Comparison of ENCODE assay signal across 1 cellular context in the genomic region with DNA sequence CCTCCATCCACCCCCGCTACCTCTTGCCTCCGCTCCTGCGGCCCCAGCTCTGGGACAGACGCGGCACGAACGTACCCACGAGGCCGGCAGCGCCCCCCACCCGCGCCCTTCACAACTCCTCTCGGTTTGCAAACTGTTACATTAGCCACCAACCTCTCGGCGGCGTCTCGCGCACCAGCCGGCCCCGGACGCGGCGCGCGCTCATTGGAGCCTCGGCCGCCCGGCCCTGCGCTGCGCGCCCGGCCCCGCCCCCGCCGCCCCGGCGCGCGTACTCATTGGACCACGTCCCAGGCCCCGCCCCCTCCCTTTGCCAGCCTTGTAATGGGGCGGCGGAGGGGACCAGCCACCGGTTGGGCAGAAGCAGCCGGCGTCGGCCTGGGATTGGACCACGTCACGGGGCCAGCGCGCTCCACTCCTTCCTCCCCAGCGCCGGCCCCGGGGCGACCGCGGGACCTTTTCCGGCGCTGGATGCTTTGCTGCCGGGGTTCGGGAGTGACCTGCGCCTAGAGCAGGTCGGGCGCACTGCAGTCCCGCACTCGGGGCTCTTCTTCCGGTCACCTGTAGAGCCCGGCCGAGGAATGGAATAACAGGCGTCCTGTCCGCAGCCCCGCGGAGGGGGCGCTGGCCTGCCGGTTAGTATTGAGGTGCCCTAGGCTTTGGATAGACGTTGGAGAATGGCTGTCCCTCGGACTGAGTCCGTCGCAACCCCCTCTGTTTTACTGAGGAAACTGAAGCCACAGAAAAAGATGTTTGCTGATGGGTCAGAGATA.
TF ChIP-seq lines count a peak whose summit lies in the region.

A gene with protein sequence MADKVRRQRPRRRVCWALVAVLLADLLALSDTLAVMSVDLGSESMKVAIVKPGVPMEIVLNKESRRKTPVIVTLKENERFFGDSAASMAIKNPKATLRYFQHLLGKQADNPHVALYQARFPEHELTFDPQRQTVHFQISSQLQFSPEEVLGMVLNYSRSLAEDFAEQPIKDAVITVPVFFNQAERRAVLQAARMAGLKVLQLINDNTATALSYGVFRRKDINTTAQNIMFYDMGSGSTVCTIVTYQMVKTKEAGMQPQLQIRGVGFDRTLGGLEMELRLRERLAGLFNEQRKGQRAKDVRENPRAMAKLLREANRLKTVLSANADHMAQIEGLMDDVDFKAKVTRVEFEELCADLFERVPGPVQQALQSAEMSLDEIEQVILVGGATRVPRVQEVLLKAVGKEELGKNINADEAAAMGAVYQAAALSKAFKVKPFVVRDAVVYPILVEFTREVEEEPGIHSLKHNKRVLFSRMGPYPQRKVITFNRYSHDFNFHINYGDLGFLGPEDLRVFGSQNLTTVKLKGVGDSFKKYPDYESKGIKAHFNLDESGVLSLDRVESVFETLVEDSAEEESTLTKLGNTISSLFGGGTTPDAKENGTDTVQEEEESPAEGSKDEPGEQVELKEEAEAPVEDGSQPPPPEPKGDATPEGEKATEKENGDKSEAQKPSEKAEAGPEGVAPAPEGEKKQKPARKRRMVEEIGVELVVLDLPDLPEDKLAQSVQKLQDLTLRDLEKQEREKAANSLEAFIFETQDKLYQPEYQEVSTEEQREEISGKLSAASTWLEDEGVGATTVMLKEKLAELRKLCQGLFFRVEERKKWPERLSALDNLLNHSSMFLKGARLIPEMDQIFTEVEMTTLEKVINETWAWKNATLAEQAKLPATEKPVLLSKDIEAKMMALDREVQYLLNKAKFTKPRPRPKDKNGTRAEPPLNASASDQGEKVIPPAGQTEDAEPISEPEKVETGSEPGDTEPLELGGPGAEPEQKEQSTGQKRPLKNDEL (minus strand): TSS at position 206 of the 770 bp plus-strand sequence. CDS start 1,045 bp downstream, outside the sequence.

TF ChIP-seq in HepG2, 621 proteins besides CTCF, POLR2A, EP300 and RAD21 (continued from another document and continues in another):
- TF ChIP-seq, protein P1, sequence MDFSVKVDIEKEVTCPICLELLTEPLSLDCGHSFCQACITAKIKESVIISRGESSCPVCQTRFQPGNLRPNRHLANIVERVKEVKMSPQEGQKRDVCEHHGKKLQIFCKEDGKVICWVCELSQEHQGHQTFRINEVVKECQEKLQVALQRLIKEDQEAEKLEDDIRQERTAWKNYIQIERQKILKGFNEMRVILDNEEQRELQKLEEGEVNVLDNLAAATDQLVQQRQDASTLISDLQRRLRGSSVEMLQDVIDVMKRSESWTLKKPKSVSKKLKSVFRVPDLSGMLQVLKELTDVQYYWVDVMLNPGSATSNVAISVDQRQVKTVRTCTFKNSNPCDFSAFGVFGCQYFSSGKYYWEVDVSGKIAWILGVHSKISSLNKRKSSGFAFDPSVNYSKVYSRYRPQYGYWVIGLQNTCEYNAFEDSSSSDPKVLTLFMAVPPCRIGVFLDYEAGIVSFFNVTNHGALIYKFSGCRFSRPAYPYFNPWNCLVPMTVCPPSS (IDR thresholded peaks at IDR 0.05) = no peak
- TF ChIP-seq ZNF234 (CRISPR knock-in tag; conservative IDR thresholded peaks at IDR 0.05) = no peak
- TF ChIP-seq, protein P2, sequence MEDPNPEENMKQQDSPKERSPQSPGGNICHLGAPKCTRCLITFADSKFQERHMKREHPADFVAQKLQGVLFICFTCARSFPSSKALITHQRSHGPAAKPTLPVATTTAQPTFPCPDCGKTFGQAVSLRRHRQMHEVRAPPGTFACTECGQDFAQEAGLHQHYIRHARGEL (CRISPR knock-in tag; IDR thresholded peaks at IDR 0.05) = no peak
- TF ChIP-seq EEA1 (CRISPR knock-in tag; IDR thresholded peaks at IDR 0.05; ENCODE audit: borderline replicate concordance) = no peak
- no peak for TF ChIP-seq MBNL3 (CRISPR knock-in tag; conservative IDR thresholded peaks at IDR 0.05)
- no peak for TF ChIP-seq MED13 (CRISPR knock-in tag; IDR thresholded peaks at IDR 0.05)
- peak; percentile 92 for TF ChIP-seq GABPB1 (CRISPR knock-in tag; IDR thresholded peaks at IDR 0.05)
- no peak for TF ChIP-seq ELF4 (CRISPR knock-in tag; IDR thresholded peaks at IDR 0.05; ENCODE audit: borderline replicate concordance)
- TF ChIP-seq HOXA3 (CRISPR knock-in tag; IDR thresholded peaks at IDR 0.05) = peak; percentile 79
- no peak for TF ChIP-seq ZNF616 (CRISPR knock-in tag; IDR thresholded peaks at IDR 0.05; ENCODE audit: low read depth)
- TF ChIP-seq, protein P3, sequence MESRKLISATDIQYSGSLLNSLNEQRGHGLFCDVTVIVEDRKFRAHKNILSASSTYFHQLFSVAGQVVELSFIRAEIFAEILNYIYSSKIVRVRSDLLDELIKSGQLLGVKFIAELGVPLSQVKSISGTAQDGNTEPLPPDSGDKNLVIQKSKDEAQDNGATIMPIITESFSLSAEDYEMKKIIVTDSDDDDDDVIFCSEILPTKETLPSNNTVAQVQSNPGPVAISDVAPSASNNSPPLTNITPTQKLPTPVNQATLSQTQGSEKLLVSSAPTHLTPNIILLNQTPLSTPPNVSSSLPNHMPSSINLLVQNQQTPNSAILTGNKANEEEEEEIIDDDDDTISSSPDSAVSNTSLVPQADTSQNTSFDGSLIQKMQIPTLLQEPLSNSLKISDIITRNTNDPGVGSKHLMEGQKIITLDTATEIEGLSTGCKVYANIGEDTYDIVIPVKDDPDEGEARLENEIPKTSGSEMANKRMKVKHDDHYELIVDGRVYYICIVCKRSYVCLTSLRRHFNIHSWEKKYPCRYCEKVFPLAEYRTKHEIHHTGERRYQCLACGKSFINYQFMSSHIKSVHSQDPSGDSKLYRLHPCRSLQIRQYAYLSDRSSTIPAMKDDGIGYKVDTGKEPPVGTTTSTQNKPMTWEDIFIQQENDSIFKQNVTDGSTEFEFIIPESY (CRISPR knock-in tag; IDR thresholded peaks at IDR 0.05) = peak; percentile 50; the same call in 1 of the 2 replicates
- no peak for TF ChIP-seq TAF15 (IDR thresholded peaks at IDR 0.05; ENCODE audit: low read depth, low read length, poor library complexity, severe bottlenecking)
- TF ChIP-seq ARNT2 (CRISPR knock-in tag; IDR thresholded peaks at IDR 0.05; ENCODE audit: low read depth) = no peak
- TF ChIP-seq ETV5 (CRISPR knock-in tag; IDR thresholded peaks at IDR 0.05; ENCODE audit: borderline replicate concordance) = peak; percentile 90
- TF ChIP-seq, protein P4, sequence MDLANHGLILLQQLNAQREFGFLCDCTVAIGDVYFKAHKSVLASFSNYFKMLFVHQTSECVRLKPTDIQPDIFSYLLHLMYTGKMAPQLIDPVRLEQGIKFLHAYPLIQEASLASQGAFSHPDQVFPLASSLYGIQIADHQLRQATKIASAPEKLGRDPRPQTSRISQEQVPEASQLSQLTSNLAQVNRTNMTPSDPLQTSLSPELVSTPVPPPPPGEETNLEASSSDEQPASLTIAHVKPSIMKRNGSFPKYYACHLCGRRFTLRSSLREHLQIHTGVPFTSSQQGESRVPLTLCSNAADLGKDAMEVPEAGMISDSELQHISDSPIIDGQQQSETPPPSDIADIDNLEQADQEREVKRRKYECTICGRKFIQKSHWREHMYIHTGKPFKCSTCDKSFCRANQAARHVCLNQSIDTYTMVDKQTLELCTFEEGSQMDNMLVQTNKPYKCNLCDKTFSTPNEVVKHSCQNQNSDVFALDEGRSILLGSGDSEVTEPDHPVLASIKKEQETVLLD (CRISPR knock-in tag; IDR thresholded peaks at IDR 0.05; ENCODE audit: low read depth) = peak; percentile 92
- TF ChIP-seq ZNF773 (CRISPR knock-in tag; IDR thresholded peaks at IDR 0.05; ENCODE audit: borderline replicate concordance) = no peak
- TF ChIP-seq ARID2 (CRISPR knock-in tag; IDR thresholded peaks at IDR 0.05; ENCODE audit: borderline replicate concordance) = 0 out of 2 replicates have a peak, but pooled peaks have one; percentile 21
- TF ChIP-seq ZNF430 (CRISPR knock-in tag; IDR thresholded peaks at IDR 0.05) = peak; percentile 52; the same call in 1 of the 2 replicates
- peak; percentile 45; the same call in 1 of the 2 replicates for TF ChIP-seq REPIN1 (CRISPR knock-in tag; IDR thresholded peaks at IDR 0.05; ENCODE audit: borderline replicate concordance, low read depth)
- 0 out of 2 replicates have a peak, but pooled peaks have one; percentile 36 for TF ChIP-seq STAT5B (CRISPR knock-in tag; IDR thresholded peaks at IDR 0.05)
- TF ChIP-seq ZNF101 (CRISPR knock-in tag; IDR thresholded peaks at IDR 0.05; ENCODE audit: borderline replicate concordance, low read depth) = no peak
- peak; percentile 70 for TF ChIP-seq POLR2AphosphoS5 (IDR thresholded peaks at IDR 0.05; ENCODE audit: low read depth, low read length)
- TF ChIP-seq CENPX (CRISPR knock-in tag; IDR thresholded peaks at IDR 0.05) = no peak
- TF ChIP-seq, protein P5, sequence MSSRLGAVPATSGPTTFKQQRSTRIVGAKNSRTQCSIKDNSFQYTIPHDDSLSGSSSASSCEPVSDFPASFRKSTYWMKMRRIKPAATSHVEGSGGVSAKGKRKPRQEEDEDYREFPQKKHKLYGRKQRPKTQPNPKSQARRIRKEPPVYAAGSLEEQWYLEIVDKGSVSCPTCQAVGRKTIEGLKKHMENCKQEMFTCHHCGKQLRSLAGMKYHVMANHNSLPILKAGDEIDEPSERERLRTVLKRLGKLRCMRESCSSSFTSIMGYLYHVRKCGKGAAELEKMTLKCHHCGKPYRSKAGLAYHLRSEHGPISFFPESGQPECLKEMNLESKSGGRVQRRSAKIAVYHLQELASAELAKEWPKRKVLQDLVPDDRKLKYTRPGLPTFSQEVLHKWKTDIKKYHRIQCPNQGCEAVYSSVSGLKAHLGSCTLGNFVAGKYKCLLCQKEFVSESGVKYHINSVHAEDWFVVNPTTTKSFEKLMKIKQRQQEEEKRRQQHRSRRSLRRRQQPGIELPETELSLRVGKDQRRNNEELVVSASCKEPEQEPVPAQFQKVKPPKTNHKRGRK (CRISPR knock-in tag; IDR thresholded peaks at IDR 0.05) = no peak
- no peak for TF ChIP-seq ZNF670 (CRISPR knock-in tag; IDR thresholded peaks at IDR 0.05; ENCODE audit: borderline replicate concordance)
- peak; percentile 76; the same call in 1 of the 2 replicates for TF ChIP-seq SALL2 (CRISPR knock-in tag; IDR thresholded peaks at IDR 0.05)
- TF ChIP-seq MEIS2 (CRISPR knock-in tag; IDR thresholded peaks at IDR 0.05) = no peak
- TF ChIP-seq MAFK (conservative IDR thresholded peaks at IDR 0.05 in 1 of 2, IDR thresholded peaks at IDR 0.05 in 1 of 2; ENCODE audit: low read length in 2 of 2) = no peak
- peak; percentile 48; the same call in 1 of the 2 replicates for TF ChIP-seq YEATS2 (CRISPR knock-in tag; IDR thresholded peaks at IDR 0.05; ENCODE audit: borderline replicate concordance)
- TF ChIP-seq ZNF460 (CRISPR knock-in tag; IDR thresholded peaks at IDR 0.05; ENCODE audit: borderline replicate concordance) = no peak
- TF ChIP-seq, protein P6, sequence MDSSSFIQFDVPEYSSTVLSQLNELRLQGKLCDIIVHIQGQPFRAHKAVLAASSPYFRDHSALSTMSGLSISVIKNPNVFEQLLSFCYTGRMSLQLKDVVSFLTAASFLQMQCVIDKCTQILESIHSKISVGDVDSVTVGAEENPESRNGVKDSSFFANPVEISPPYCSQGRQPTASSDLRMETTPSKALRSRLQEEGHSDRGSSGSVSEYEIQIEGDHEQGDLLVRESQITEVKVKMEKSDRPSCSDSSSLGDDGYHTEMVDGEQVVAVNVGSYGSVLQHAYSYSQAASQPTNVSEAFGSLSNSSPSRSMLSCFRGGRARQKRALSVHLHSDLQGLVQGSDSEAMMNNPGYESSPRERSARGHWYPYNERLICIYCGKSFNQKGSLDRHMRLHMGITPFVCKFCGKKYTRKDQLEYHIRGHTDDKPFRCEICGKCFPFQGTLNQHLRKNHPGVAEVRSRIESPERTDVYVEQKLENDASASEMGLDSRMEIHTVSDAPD (CRISPR knock-in tag; IDR thresholded peaks at IDR 0.05) = 0 out of 2 replicates have a peak, but pooled peaks have one; percentile 36
- TF ChIP-seq, protein P7, sequence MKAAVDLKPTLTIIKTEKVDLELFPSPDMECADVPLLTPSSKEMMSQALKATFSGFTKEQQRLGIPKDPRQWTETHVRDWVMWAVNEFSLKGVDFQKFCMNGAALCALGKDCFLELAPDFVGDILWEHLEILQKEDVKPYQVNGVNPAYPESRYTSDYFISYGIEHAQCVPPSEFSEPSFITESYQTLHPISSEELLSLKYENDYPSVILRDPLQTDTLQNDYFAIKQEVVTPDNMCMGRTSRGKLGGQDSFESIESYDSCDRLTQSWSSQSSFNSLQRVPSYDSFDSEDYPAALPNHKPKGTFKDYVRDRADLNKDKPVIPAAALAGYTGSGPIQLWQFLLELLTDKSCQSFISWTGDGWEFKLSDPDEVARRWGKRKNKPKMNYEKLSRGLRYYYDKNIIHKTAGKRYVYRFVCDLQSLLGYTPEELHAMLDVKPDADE (CRISPR knock-in tag; IDR thresholded peaks at IDR 0.05) = no peak
- no peak for TF ChIP-seq FOXA1 (IDR thresholded peaks at IDR 0.05)
- TF ChIP-seq FOXA1 (CRISPR knock-in tag; IDR thresholded peaks at IDR 0.05) = no peak
- no peak for TF ChIP-seq RFX3 (CRISPR knock-in tag; IDR thresholded peaks at IDR 0.05)
- peak; percentile 69 for TF ChIP-seq NR2F6 (IDR thresholded peaks at IDR 0.05)
- peak; percentile 86 for TF ChIP-seq NR2F6 (CRISPR knock-in tag; IDR thresholded peaks at IDR 0.05)
- no peak; the same call in 1 of the 2 replicates for TF ChIP-seq SAFB2 (CRISPR knock-in tag; IDR thresholded peaks at IDR 0.05; ENCODE audit: borderline replicate concordance, low read depth)
- no peak for TF ChIP-seq ZSCAN20 (CRISPR knock-in tag; IDR thresholded peaks at IDR 0.05; ENCODE audit: borderline replicate concordance)
- TF ChIP-seq NCOA1 (CRISPR knock-in tag; IDR thresholded peaks at IDR 0.05) = no peak
- no peak for TF ChIP-seq SOX13 (IDR thresholded peaks at IDR 0.05)
- peak in 1 of 2 experiments; percentile 40; a peak in 2 of 4 replicates for TF ChIP-seq SOX13 (CRISPR knock-in tag; conservative IDR thresholded peaks at IDR 0.05 in 1 of 2, IDR thresholded peaks at IDR 0.05 in 1 of 2)
- no peak for TF ChIP-seq CBX2 (IDR thresholded peaks at IDR 0.05; ENCODE audit: low read depth, low read length)
- TF ChIP-seq CBX2 (CRISPR knock-in tag; IDR thresholded peaks at IDR 0.05; ENCODE audit: low read depth) = no peak
- TF ChIP-seq, protein P8, sequence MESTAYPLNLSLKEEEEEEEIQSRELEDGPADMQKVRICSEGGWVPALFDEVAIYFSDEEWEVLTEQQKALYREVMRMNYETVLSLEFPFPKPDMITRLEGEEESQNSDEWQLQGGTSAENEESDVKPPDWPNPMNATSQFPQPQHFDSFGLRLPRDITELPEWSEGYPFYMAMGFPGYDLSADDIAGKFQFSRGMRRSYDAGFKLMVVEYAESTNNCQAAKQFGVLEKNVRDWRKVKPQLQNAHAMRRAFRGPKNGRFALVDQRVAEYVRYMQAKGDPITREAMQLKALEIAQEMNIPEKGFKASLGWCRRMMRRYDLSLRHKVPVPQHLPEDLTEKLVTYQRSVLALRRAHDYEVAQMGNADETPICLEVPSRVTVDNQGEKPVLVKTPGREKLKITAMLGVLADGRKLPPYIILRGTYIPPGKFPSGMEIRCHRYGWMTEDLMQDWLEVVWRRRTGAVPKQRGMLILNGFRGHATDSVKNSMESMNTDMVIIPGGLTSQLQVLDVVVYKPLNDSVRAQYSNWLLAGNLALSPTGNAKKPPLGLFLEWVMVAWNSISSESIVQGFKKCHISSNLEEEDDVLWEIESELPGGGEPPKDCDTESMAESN (CRISPR knock-in tag; conservative IDR thresholded peaks at IDR 0.05) = no peak
- no peak for TF ChIP-seq DR1 (CRISPR knock-in tag; IDR thresholded peaks at IDR 0.05)
- no peak for TF ChIP-seq KDM6A (CRISPR knock-in tag; IDR thresholded peaks at IDR 0.05; ENCODE audit: low read depth)
- no peak for TF ChIP-seq HMG20A (CRISPR knock-in tag; IDR thresholded peaks at IDR 0.05; ENCODE audit: borderline replicate concordance)
- TF ChIP-seq MAFG (CRISPR knock-in tag; IDR thresholded peaks at IDR 0.05) = no peak
- TF ChIP-seq ZNF180 (CRISPR knock-in tag; IDR thresholded peaks at IDR 0.05; ENCODE audit: borderline replicate concordance, low read depth) = no peak
- no peak for TF ChIP-seq MIER2 (CRISPR knock-in tag; IDR thresholded peaks at IDR 0.05)
- peak; percentile 75 for TF ChIP-seq ZFY (CRISPR knock-in tag; IDR thresholded peaks at IDR 0.05)
